ENCODE assay signal across 8 cellular contexts in the genomic region with DNA sequence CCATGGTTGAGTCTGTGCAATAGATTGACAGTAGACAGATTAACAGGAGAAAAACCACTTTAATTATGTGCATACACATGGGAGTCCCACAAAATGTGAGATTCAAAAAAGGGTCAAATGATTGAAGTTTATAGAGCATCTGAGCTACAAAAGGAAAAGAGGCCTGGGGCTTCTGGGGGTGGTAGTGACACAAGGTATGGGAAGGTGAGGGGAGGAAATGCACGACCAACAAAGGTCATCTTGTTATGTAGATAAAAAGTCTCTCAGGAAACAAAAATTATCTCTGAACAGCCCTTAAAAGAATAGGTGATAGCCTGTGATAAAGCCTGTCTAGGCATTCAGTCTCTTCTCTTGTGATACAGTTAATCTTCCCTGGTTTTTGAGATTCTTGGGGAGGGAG.
"Had no signal": no experiment of that assay in that cellular context is flagged by ENCODE, and none has a peak within 500 bp of the region (broad histone marks: within the 10 kb centered on the region; RNA-seq: fewer than 3 reads in every experiment).

No MANE protein-coding gene starts in this region.

- H3K9ac ChIP-seq: KMS-11 had no signal

- DNase-seq: IMR-90, KBM-7, KG1 had no signal

- H3K27ac Mint-ChIP-seq: IgD-negative memory B cell had no signal

- H3K4me3 ChIP-seq: K562 had no signal

- ATAC-seq: HepG2, K562 had no signal

- H3K4me1 Mint-ChIP-seq: IgD-negative memory B cell had no signal

- H3K36me3 Mint-ChIP-seq: IgD-negative memory B cell had no signal

- H3K4me3 Mint-ChIP-seq: IgD-negative memory B cell had no signal

- H3K4me2 ChIP-seq: KMS-11 had no signal

- H3K27ac ChIP-seq: HL-60, KMS-11 had no signal
